27 cellular contexts compared by ENCODE assay signal in genomic region chr7:131903315-131903714, GRCh38.
"Had no signal": no experiment of that assay in that cellular context is flagged by ENCODE, and none has a peak within 500 bp of the region (broad histone marks: within the 10 kb centered on the region; RNA-seq: fewer than 3 reads in every experiment).

No MANE protein-coding gene starts in this region.

- H3K27ac ChIP-seq: colonic mucosa, coronary artery, dorsolateral prefrontal cortex, epithelial cell of prostate, esophagus muscularis mucosa, esophagus squamous epithelium, foreskin keratinocyte, gastrocnemius medialis, gastroesophageal sphincter, heart left ventricle, heart right ventricle, hepatocyte had no signal

- H3K9me3 ChIP-seq: colonic mucosa, gastrocnemius medialis had no signal

- H3K4me2 ChIP-seq: hepatocyte had no signal

- DNase-seq: colonic mucosa; cortex of kidney; dermis blood vessel endothelial cell; dorsolateral prefrontal cortex; effector CD4-positive, alpha-beta T cell; effector CD8-positive, alpha-beta T cell; effector memory CD4-positive, alpha-beta T cell; effector memory CD8-positive, alpha-beta T cell; endodermal cell; erythroblast; esophagus squamous epithelium; foreskin keratinocyte; foreskin melanocyte; gastrocnemius medialis; glutamatergic neuron; head of caudate nucleus; heart left ventricle; heart right ventricle had no signal

- H3K79me2 ChIP-seq: hepatocyte had no signal

- H3K27me3 ChIP-seq: colonic mucosa, esophagus muscularis mucosa had no signal

- H3K36me3 ChIP-seq: colonic mucosa, esophagus muscularis mucosa, esophagus squamous epithelium, gastrocnemius medialis, gastroesophageal sphincter, heart left ventricle, heart right ventricle had no signal

- H3K4me3 ChIP-seq: colonic mucosa, coronary artery, dorsolateral prefrontal cortex, esophagus muscularis mucosa, esophagus squamous epithelium, gastrocnemius medialis, gastroesophageal sphincter, heart left ventricle, heart right ventricle, hepatocyte had no signal

- FAIRE-seq: colon, endometrium, endothelial cell of umbilical vein had no signal

- ATAC-seq: effector memory CD8-positive, alpha-beta T cell; esophagus mucosa; foreskin keratinocyte; gastrocnemius medialis; gastroesophageal sphincter; heart left ventricle; heart right ventricle had no signal

- H3K4me1 ChIP-seq: colonic mucosa, esophagus muscularis mucosa, esophagus squamous epithelium, foreskin keratinocyte, gastrocnemius medialis, gastroesophageal sphincter, heart left ventricle, heart right ventricle had no signal

- H2AFZ ChIP-seq: hepatocyte had no signal
